ENCODE assay signal across 32 cellular contexts in genomic region chr1:51070011-51070410, GRCh38. TPM values are rescaled to one million over a fixed set of nuclear protein-coding genes. Genes with fewer than 3 reads are reported as not detected.
DNase-seq lines count a peak whose midpoint lies in the region; ATAC-seq and TF ChIP-seq lines count a peak whose summit lies in the region.
"Had no signal": no experiment of that assay in that cellular context is flagged by ENCODE, and none has a peak within 500 bp of the region (broad histone marks: within the 10 kb centered on the region; RNA-seq: fewer than 3 reads in every experiment).

No MANE protein-coding gene starts in this region.

- H3K79me2 ChIP-seq in ACC112 (ENCODE audit: control insufficient read depth, insufficient read depth, low read length, unreplicated experiment) = no peaks in the 10 kb centered on the region

- peak; percentile 94 for DNase-seq in DMS53 treated with DMSO at 0.1 percent for 48 hours (lab: John Stamatoyannopoulos, UW; ENCODE audit: unreplicated experiment)
- DNase-seq in NCI-H2196 treated with DMSO at 0.1 percent for 48 hours (lab: John Stamatoyannopoulos, UW; ENCODE audit: unreplicated experiment) = peak; percentile 45
- no peak for DNase-seq in SJSA1 (ENCODE audit: low read depth in 1 of 2, low spot score in 2 of 2)
- no peak for DNase-seq in cortex of kidney (lab: John Stamatoyannopoulos, UW)
- no peak for DNase-seq in thyroid gland
- DNase-seq in NCI-H82 (lab: John Stamatoyannopoulos, UW) = no peak
- DNase-seq: activated CD4-positive, alpha-beta T cell treated with anti-CD3 and anti-CD28 coated beads for 1 hour; activated CD8-positive, alpha-beta memory T cell treated with anti-CD3 and anti-CD28 coated beads for 24 hours; activated naive CD4-positive, alpha-beta T cell treated with anti-CD3 and anti-CD28 coated beads for 36 hours; activated T-cell treated with anti-CD3 and anti-CD28 coated beads, Interleukin-2, amount 50 U/mL, for 24 hours; amygdala; CD4-positive, CD25-positive, alpha-beta regulatory T cell; DND-41; Kasumi-1; left cardiac atrium; mesenchymal stem cell; naive B cell; NCI-H1105; NCI-H446 treated with DMSO at 0.1 percent for 48 hours; retina; Right ventricle myocardium superior; spleen; stimulated activated CD4-positive, alpha-beta T cell treated with anti-CD3 and anti-CD28 coated beads, Interleukin-4, amount 100 ng/mL, for 24 hours; stimulated activated naive CD4-positive, alpha-beta T cell treated with Interleukin-2 at 50 U/mL for 16 hours; T-cell; tibial artery had no signal

- no peak overlapping the region for H2AFZ ChIP-seq in ACC112 (ENCODE audit: low read length, unreplicated experiment)

- no peak for TF ChIP-seq CTCF in thyroid gland (IDR thresholded peaks at IDR 0.05)

- H3K4me3 ChIP-seq in ACC112 (ENCODE audit: low read depth, low read length) = no peak overlapping the region
- H3K4me3 ChIP-seq in SJSA1 = no peak overlapping the region
- H3K4me3 ChIP-seq in thyroid gland (replicated peaks in 1 of 3) = no peak overlapping the region
- H3K4me3 ChIP-seq: GM12878, spleen, tibial artery had no signal

- H3K36me3 ChIP-seq in ACC112 (ENCODE audit: insufficient read depth, low read length) (no peaks in the 10 kb centered on the region), SJSA1 (no peaks in the 10 kb centered on the region), thyroid gland (no peaks in the 10 kb centered on the region)
- H3K36me3 ChIP-seq: spleen, tibial artery had no signal

- no peak for ATAC-seq in GM21825 (IDR thresholded peaks at IDR 0.05; ENCODE audit: unreplicated experiment)
- ATAC-seq: GM12878, left cardiac atrium, T-cell had no signal

- intact Hi-C loops in thyroid gland (cut with DNase I) = no loop called here

- H3K27ac ChIP-seq in ACC112 (ENCODE audit: low read depth, low read length) (peak overlapping the region; percentile 79), SJSA1 (peak overlapping the region; percentile 17), thyroid gland (no peak overlapping the region)
- H3K27ac ChIP-seq: spleen, tibial artery had no signal

- no peaks in the 10 kb centered on the region for H3K27me3 ChIP-seq in ACC112 (ENCODE audit: insufficient read depth, low read length)
- no peaks in the 10 kb centered on the region for H3K27me3 ChIP-seq in SJSA1 (replicated peaks)
- H3K27me3 ChIP-seq in thyroid gland = no peaks in the 10 kb centered on the region
- H3K27me3 ChIP-seq: tibial artery had no signal

- no peak for TF ChIP-seq POLR2A in thyroid gland (IDR thresholded peaks at IDR 0.05)

- H3K4me1 ChIP-seq in ACC112 (ENCODE audit: control insufficient read depth, insufficient read depth, low read length, unreplicated experiment) (peaks cover 25% of the 10 kb centered on the region), SJSA1 (replicated peaks) (peaks cover 15% of the 10 kb centered on the region), thyroid gland (no peaks in the 10 kb centered on the region)
- H3K4me1 ChIP-seq: spleen, tibial artery had no signal

- H3K9me3 ChIP-seq in SJSA1 (replicated peaks) = no peaks in the 10 kb centered on the region
- no peaks in the 10 kb centered on the region for H3K9me3 ChIP-seq in thyroid gland
- H3K9me3 ChIP-seq: spleen, tibial artery had no signal

RNA-seq across cellular contexts. Expression of gene C1orf185, which starts 32.0 kb away (rescaled TPM):
- not detected in 2 replicates for total RNA-seq in SJSA1 (2014; rRNA removed; shearing (Covaris generic))
- total RNA-seq in thyroid gland = not detected
- total RNA-seq: activated naive CD4-positive, alpha-beta T cell treated with anti-CD3 and anti-CD28 coated beads for 36 hours; bronchial epithelial cell; CD4-positive, CD25-positive, alpha-beta regulatory T cell; glomerular endothelial cell; left cardiac atrium; osteoblast; Right ventricle myocardium superior; spleen; T-cell had no signal

Comparison
In these comparisons a context has a peak if more than half of its experiments do, and no peak if none do; other contexts are left out.
1. H3K27ac ChIP-seq: peak in ACC112 (single experiment) and SJSA1 (single experiment); none in thyroid gland (0 of 3).
2. DNase-seq: peak in DMS53 treated with DMSO at 0.1 percent for 48 hours (single experiment) and NCI-H2196 treated with DMSO at 0.1 percent for 48 hours (single experiment); none in SJSA1 (0 of 2), cortex of kidney (single experiment), thyroid gland (0 of 2) and NCI-H82 (single experiment).